22 cellular contexts compared by ENCODE assay signal in genomic region chr3:55156851-55157650, GRCh38.
DNase-seq lines count a peak whose midpoint lies in the region; ATAC-seq and TF ChIP-seq lines count a peak whose summit lies in the region.
"Had no signal": no experiment of that assay in that cellular context is flagged by ENCODE, and none has a peak within 500 bp of the region (broad histone marks: within the 10 kb centered on the region; RNA-seq: fewer than 3 reads in every experiment).

No MANE protein-coding gene starts in this region.

- H2BK120ac ChIP-seq in mesenchymal stem cell (ENCODE audit: low read depth, low read length), result no peak overlapping the region

- no peaks in the 10 kb centered on the region for H3K9me3 ChIP-seq in mesenchymal stem cell (ENCODE audit: control insufficient read depth, low read length)
- H3K9me3 ChIP-seq: Caco-2, MG63, Peyer's patch had no signal

- no peak overlapping the region for H3K4me2 ChIP-seq in mesenchymal stem cell (ENCODE audit: low read length, poor library complexity, severe bottlenecking)
- H3K4me2 ChIP-seq: KMS-11 had no signal

- no peak overlapping the region for H2AFZ ChIP-seq in mesenchymal stem cell (ENCODE audit: low read depth, low read length)

- peaks cover 14% of the 10 kb centered on the region for H3K4me1 ChIP-seq in mesenchymal stem cell (ENCODE audit: control insufficient read depth, insufficient read depth, low read depth, low read length)
- H3K4me1 ChIP-seq: Caco-2, Peyer's patch had no signal

- H3K23ac ChIP-seq in mesenchymal stem cell (ENCODE audit: low read length in 2 of 2), result no peak overlapping the region

- H3K27me3 ChIP-seq in mesenchymal stem cell (ENCODE audit: control insufficient read depth in 1 of 2, insufficient read depth in 1 of 2, low read length in 2 of 2), result peaks cover 0 to 16% of the 10 kb centered on the region in 2 experiments
- H3K27me3 ChIP-seq: MG63, Peyer's patch had no signal

- no peak for TF ChIP-seq CTCF in astrocyte of the spinal cord (IDR thresholded peaks at IDR 0.05; ENCODE audit: low read depth, low read length)

- WGBS in mesenchymal stem cell, result 86% methylated on average over 9 of the region's 9 CpGs

- H3K4me3 ChIP-seq in astrocyte of the spinal cord (ENCODE audit: low read depth, low read length) (no peak overlapping the region), mesenchymal stem cell (ENCODE audit: insufficient read depth in 1 of 2, low read depth in 1 of 2, low read length in 2 of 2) (no peak overlapping the region)
- H3K4me3 ChIP-seq: MG63, Peyer's patch had no signal

- in situ Hi-C loops in astrocyte of the spinal cord (cut with HindIII; ENCODE audit: low sequenced_read_pairs), result no loop called here

- H3K18ac ChIP-seq in mesenchymal stem cell (ENCODE audit: low read depth in 1 of 2, low read length in 2 of 2), result peak overlapping the region in 1 of 2 experiments; percentile 52

- H3K27ac ChIP-seq in mesenchymal stem cell (ENCODE audit: low read length, poor library complexity, severe bottlenecking), result no peak overlapping the region
- H3K27ac ChIP-seq: KMS-11, Peyer's patch had no signal

- H3K4ac ChIP-seq in mesenchymal stem cell (ENCODE audit: low read depth in 1 of 2, low read length in 2 of 2), result peak overlapping the region in 1 of 2 experiments; percentile 63

- no peak overlapping the region for H2BK5ac ChIP-seq in mesenchymal stem cell (ENCODE audit: low read depth, low read length, poor library complexity, severe bottlenecking)

- H3K36me3 ChIP-seq in mesenchymal stem cell (ENCODE audit: control insufficient read depth in 1 of 2, insufficient read depth in 2 of 2, low read depth in 1 of 2, low read length in 2 of 2), result no peaks in the 10 kb centered on the region
- H3K36me3 ChIP-seq: MG63, Peyer's patch had no signal

- H3K14ac ChIP-seq in mesenchymal stem cell (ENCODE audit: low read length in 2 of 2), result no peak overlapping the region

- no peak overlapping the region for H2BK15ac ChIP-seq in mesenchymal stem cell (ENCODE audit: low read depth, poor library complexity, severe bottlenecking)

- H2BK12ac ChIP-seq in mesenchymal stem cell (ENCODE audit: low read length in 2 of 2), result peak overlapping the region; percentile 75

- H4K91ac ChIP-seq in mesenchymal stem cell (ENCODE audit: low read length), result peak overlapping the region; percentile 2

- ATAC-seq in HG03442 (IDR thresholded peaks at IDR 0.05; ENCODE audit: unreplicated experiment), result no peak
- ATAC-seq: SK-N-SH treated with all-trans-retinoic acid at 6 μM for 48 hours had no signal

- H3K9ac ChIP-seq in mesenchymal stem cell (ENCODE audit: low read length), result no peak overlapping the region
- H3K9ac ChIP-seq: KMS-11 had no signal

- peak overlapping the region; percentile 4 for H2AK5ac ChIP-seq in mesenchymal stem cell (ENCODE audit: low read length, severe bottlenecking)

- DNase-seq in Daoy (ENCODE audit: low read depth), result peak; percentile 71
- peak; percentile 71 for DNase-seq in M059J (ENCODE audit: low read depth)
- DNase-seq in astrocyte of the spinal cord (ENCODE audit: low read depth, low spot score), result peak; percentile 61
- peak; percentile 76 for DNase-seq in mesenchymal stem cell
- DNase-seq in AG20443 (ENCODE audit: low spot score), result no peak
- DNase-seq in NCI-H446 treated with DMSO at 0.1 percent for 48 hours (lab: John Stamatoyannopoulos, UW), result no peak
- DNase-seq in stimulated activated CD4-positive, alpha-beta T cell treated with anti-CD3 and anti-CD28 coated beads, Interleukin-4, amount 100 ng/mL, for 4 hours, result no peak
- DNase-seq: Caco-2; CD4-positive, alpha-beta T cell; DMS153; H9; MG63; NCI-H1048; NCI-H1436; NCI-H1930; NCI-H345; NCI-H526 treated with DMSO at 0.1 percent for 48 hours; Peyer's patch; SHP77 had no signal

- peak overlapping the region; percentile 73 for H4K8ac ChIP-seq in mesenchymal stem cell (ENCODE audit: low read length)

- H3K79me1 ChIP-seq in mesenchymal stem cell (replicated peaks; ENCODE audit: low read length, poor library complexity, severe bottlenecking), result no peaks in the 10 kb centered on the region

Comparison
In these comparisons a context has a peak if more than half of its experiments do, and no peak if none do; other contexts are left out.
1. DNase-seq: peak in Daoy (single experiment), M059J (single experiment), astrocyte of the spinal cord (single experiment) and mesenchymal stem cell (single experiment); none in AG20443 (single experiment), NCI-H446 treated with DMSO at 0.1 percent for 48 hours (single experiment) and stimulated activated CD4-positive, alpha-beta T cell treated with anti-CD3 and anti-CD28 coated beads, Interleukin-4, amount 100 ng/mL, for 4 hours (0 of 2).